ENCODE assay signal across 9 cellular contexts in genomic region chr15:65824031-65824743, GRCh38. TPM values are rescaled to one million over a fixed set of nuclear protein-coding genes. Genes with fewer than 3 reads are reported as not detected.
A peak's percentile ranks its signal among the peaks of the same experiment; 100 is the strongest.
DNase-seq lines count a peak whose midpoint lies in the region; ATAC-seq and TF ChIP-seq lines count a peak whose summit lies in the region.
"Had no signal": no experiment of that assay in that cellular context is flagged by ENCODE, and none has a peak within 500 bp of the region (broad histone marks: within the 10 kb centered on the region; RNA-seq: fewer than 3 reads in every experiment).

No MANE protein-coding gene starts in this region.

- H4K20me1 ChIP-seq in OCI-LY1 (ENCODE audit: insufficient read depth, low read length) = no peaks in the 10 kb centered on the region

- TF ChIP-seq CTCF in Caco-2 (IDR thresholded peaks at IDR 0.05; ENCODE audit: insufficient read depth in 1 of 2, low read depth in 1 of 2, low read length in 1 of 2, severe bottlenecking in 1 of 2, unreplicated experiment in 1 of 2) = peak; percentile 62 to 80
- peak; percentile 77 for TF ChIP-seq CTCF in HFF-Myc (IDR thresholded peaks at IDR 0.05; ENCODE audit: low read depth, low read length, missing control alignments)
- peak; percentile 46; the same call in 1 of the 2 replicates for TF ChIP-seq CTCF in OCI-LY1 (IDR thresholded peaks at IDR 0.05; ENCODE audit: low read length)
- peak; percentile 82 for TF ChIP-seq CTCF in chondrocyte (IDR thresholded peaks at IDR 0.05)
- peak; percentile 33 to 60 (median 50) for TF ChIP-seq CTCF in tibial nerve (IDR thresholded peaks at IDR 0.05)

- no peak overlapping the region for H2AFZ ChIP-seq in OCI-LY1 (ENCODE audit: low read length)

- no peaks in the 10 kb centered on the region for H3K9me2 ChIP-seq in OCI-LY1 (ENCODE audit: low read depth, low read length)

- H3K9me3 ChIP-seq in Caco-2 (no peaks in the 10 kb centered on the region), OCI-LY1 (ENCODE audit: low read length) (no peaks in the 10 kb centered on the region), tibial nerve (no peaks in the 10 kb centered on the region)

- no peak overlapping the region for H3K9ac ChIP-seq in OCI-LY1 (ENCODE audit: low read length)

- H3K27me3 Mint-ChIP-seq in Caco-2 (ENCODE audit: insufficient read depth, unreplicated experiment) (no peaks in the 10 kb centered on the region), chondrocyte (ENCODE audit: low read depth) (peaks cover 9% of the 10 kb centered on the region)
- no peaks in the 10 kb centered on the region for H3K27me3 Mint-ChIP-seq in activated T-cell treated with anti-CD3 and anti-CD28 coated beads, Interleukin-2, amount 50 U/mL, for 24 hours

- H3K27me3 ChIP-seq in Caco-2 (replicated peaks; ENCODE audit: control insufficient read depth, insufficient read depth, low read length) (no peaks in the 10 kb centered on the region), OCI-LY1 (ENCODE audit: insufficient read depth, low read length) (no peaks in the 10 kb centered on the region), tibial nerve (no peaks in the 10 kb centered on the region)

- H3K4me1 Mint-ChIP-seq in Caco-2 (ENCODE audit: low read depth, unreplicated experiment) (peaks cover 25% of the 10 kb centered on the region), chondrocyte (ENCODE audit: low read depth) (peaks cover 5% of the 10 kb centered on the region)
- peaks cover 57% of the 10 kb centered on the region for H3K4me1 Mint-ChIP-seq in activated T-cell treated with anti-CD3 and anti-CD28 coated beads, Interleukin-2, amount 50 U/mL, for 24 hours (ENCODE audit: low read depth)

- H3K4me1 ChIP-seq in Caco-2 = peaks cover 21% of the 10 kb centered on the region
- peaks cover 9% of the 10 kb centered on the region for H3K4me1 ChIP-seq in OCI-LY1 (ENCODE audit: insufficient read depth, low read length, severe bottlenecking)
- H3K4me1 ChIP-seq in tibial nerve = peaks cover 0 to 10% (median 5%) of the 10 kb centered on the region in 4 donors

- TF ChIP-seq POLR2A in tibial nerve (IDR thresholded peaks at IDR 0.05) = no peak

- intact Hi-C loops in Caco-2 (cut with micrococcal nuclease; ENCODE audit: unreplicated experiment) = loop anchor here (1.0 to 5.0 kb wide), 3 partner anchors 31 to 227 kb away; partner anchors contain the start of gene DENND4A
- intact Hi-C loops in left colon (cut with DNase I, micrococcal nuclease) = no loop called here

- H3K36me3 ChIP-seq in Caco-2 (ENCODE audit: control insufficient read depth, insufficient read depth, low read length) = no peaks in the 10 kb centered on the region
- H3K36me3 ChIP-seq in OCI-LY1 (ENCODE audit: insufficient read depth, low read length) = no peaks in the 10 kb centered on the region
- H3K36me3 ChIP-seq in tibial nerve = no peaks in the 10 kb centered on the region

- H3K4me3 ChIP-seq in Caco-2 (ENCODE audit: low read depth, low read length) (no peak overlapping the region), HFF-Myc (replicated peaks; ENCODE audit: low read depth, low read length) (no peak overlapping the region), OCI-LY1 (ENCODE audit: low read depth, low read length, poor library complexity, severe bottlenecking) (no peak overlapping the region), tibial nerve (no peak overlapping the region)
- H3K4me3 ChIP-seq: skin epidermis had no signal

- H3K36me3 Mint-ChIP-seq in Caco-2 (ENCODE audit: insufficient read depth, unreplicated experiment) = no peaks in the 10 kb centered on the region
- no peaks in the 10 kb centered on the region for H3K36me3 Mint-ChIP-seq in chondrocyte (ENCODE audit: low read depth)
- no peaks in the 10 kb centered on the region for H3K36me3 Mint-ChIP-seq in activated T-cell treated with anti-CD3 and anti-CD28 coated beads, Interleukin-2, amount 50 U/mL, for 24 hours (ENCODE audit: low read depth)

- H3K27ac ChIP-seq in OCI-LY1 (ENCODE audit: low read depth, low read length, poor library complexity, severe bottlenecking) = no peak overlapping the region
- H3K27ac ChIP-seq in tibial nerve = no peak overlapping the region

- DNase-seq in Caco-2 (peak; percentile 71 to 76), HFF-Myc (ENCODE audit: extremely low read depth, low read depth) (peak; percentile 47), chondrocyte (ENCODE audit: low spot score) (no peak), left colon (peak; percentile 34 to 40), tibial nerve (ENCODE audit: low spot score in 2 of 2) (peak in 1 of 2 donors; percentile 73)
- DNase-seq in activated T-cell treated with anti-CD3 and anti-CD28 coated beads, Interleukin-2, amount 50 U/mL, for 24 hours = no peak

- BruUV-seq in Caco-2 (replicated peaks; lab: Mats Ljungman, UMichigan) = no TSS peak

- H3K9me3 Mint-ChIP-seq in Caco-2 (ENCODE audit: unreplicated experiment) (no peaks in the 10 kb centered on the region), chondrocyte (ENCODE audit: low read depth) (no peaks in the 10 kb centered on the region)
- no peaks in the 10 kb centered on the region for H3K9me3 Mint-ChIP-seq in activated T-cell treated with anti-CD3 and anti-CD28 coated beads, Interleukin-2, amount 50 U/mL, for 24 hours

- H3K27ac Mint-ChIP-seq in Caco-2 (ENCODE audit: unreplicated experiment) (no peak overlapping the region), chondrocyte (ENCODE audit: unreplicated experiment) (no peak overlapping the region)
- no peak overlapping the region for H3K27ac Mint-ChIP-seq in activated T-cell treated with anti-CD3 and anti-CD28 coated beads, Interleukin-2, amount 50 U/mL, for 24 hours

- TF ChIP-seq EP300 in tibial nerve (IDR thresholded peaks at IDR 0.05) = no peak

- no peaks in the 10 kb centered on the region for H3K79me2 ChIP-seq in OCI-LY1 (ENCODE audit: insufficient read depth, low read length)

- no peak overlapping the region for H3K4me2 ChIP-seq in OCI-LY1 (ENCODE audit: low read length)

- 66 to 69% methylated on average over 7 of the region's 7 CpGs for WGBS in tibial nerve, 2 donors

- CTCF ChIA-PET in Caco-2 (lab: Charles Lee) = interaction anchor here (0.7 to 2.1 kb wide), 9 partner anchors 9 to 214 kb away, joined by 3 to 21 read pairs (median 4); partner anchors contain the start of genes DENND4A and INTS14

- POLR2A ChIA-PET in Caco-2 (lab: Charles Lee) = no interaction called here

- ATAC-seq in left colon (peak; percentile 97), HG03460 (IDR thresholded peaks at IDR 0.05; ENCODE audit: unreplicated experiment) (no peak)

- H3F3A ChIP-seq in OCI-LY1 (ENCODE audit: insufficient read depth, low read length) = no peaks in the 10 kb centered on the region

- no peak overlapping the region for H3K4me3 Mint-ChIP-seq in Caco-2 (ENCODE audit: unreplicated experiment)
- H3K4me3 Mint-ChIP-seq in chondrocyte (ENCODE audit: unreplicated experiment) = no peak overlapping the region
- H3K4me3 Mint-ChIP-seq in activated T-cell treated with anti-CD3 and anti-CD28 coated beads, Interleukin-2, amount 50 U/mL, for 24 hours = no peak overlapping the region

RNA-seq across cellular contexts. Expression of gene DENND4A, which starts 32.1 kb away (rescaled TPM):
- 12.7 and 12.9 TPM in 2 replicates for total RNA-seq in Caco-2 (2022)
- 9.7 to 14.5 TPM (median 10.7 TPM) in 3 replicates for total RNA-seq in chondrocyte
- 10 to 100 TPM; 17.7 to 19.5 TPM for total RNA-seq in left colon
- total RNA-seq in tibial nerve = 10 to 100 TPM; 21.6 to 54.0 (median 35.9) TPM

RNA-seq across cellular contexts. Expression of gene RAB11A, which starts 45.1 kb away (rescaled TPM):
- total RNA-seq in Caco-2 (2022) (208 and 232 TPM in 2 replicates), chondrocyte (150 to 153 TPM (median 153 TPM) in 3 replicates), left colon (100 to 1,000 TPM; 334 to 358 TPM), tibial nerve (100 to 1,000 TPM in 1 of 4 donors, 10 to 100 TPM in 3; 69.9 to 140 (median 84.3) TPM)

Comparison
In these comparisons a context has a peak if more than half of its experiments do, and no peak if none do; other contexts are left out.
1. DNase-seq: peak in Caco-2 (2 of 2), HFF-Myc (single experiment) and left colon (2 of 2); none in chondrocyte (single experiment) and activated T-cell treated with anti-CD3 and anti-CD28 coated beads, Interleukin-2, amount 50 U/mL, for 24 hours (single experiment).
2. Peak in every context shown above with its lines, with median percentiles within 50 percentile points of each other: CTCF ChIP-seq.